Comparison of ENCODE assay signal across 16 cellular contexts in the genomic region with DNA sequence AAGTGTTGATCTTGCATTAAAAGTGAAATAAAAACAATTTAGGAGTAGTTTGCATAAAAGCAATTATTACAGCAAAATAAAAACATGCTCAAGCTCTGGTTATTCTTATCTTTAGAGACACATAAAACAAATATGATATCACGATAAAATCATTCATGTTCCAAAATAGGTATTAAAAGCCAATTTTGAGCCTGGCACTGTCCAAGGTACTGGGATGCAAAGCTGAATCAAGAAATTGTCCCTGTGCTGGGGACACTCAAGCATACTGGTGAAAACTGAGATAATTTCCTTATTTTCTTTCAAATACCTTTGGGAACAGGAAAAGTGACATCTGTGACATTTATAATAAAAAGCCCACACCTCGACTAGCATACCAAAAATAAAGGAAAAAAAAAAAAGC. TPM values are rescaled to one million over a fixed set of nuclear protein-coding genes. Genes with fewer than 3 reads are reported as not detected.
DNase-seq lines count a peak whose midpoint lies in the region; ATAC-seq and TF ChIP-seq lines count a peak whose summit lies in the region.
"Had no signal": no experiment of that assay in that cellular context is flagged by ENCODE, and none has a peak within 500 bp of the region (broad histone marks: within the 10 kb centered on the region; RNA-seq: fewer than 3 reads in every experiment).

No MANE protein-coding gene starts in this region.

- intact Hi-C loops in tibial artery (cut with DNase I; ENCODE audit: low total_unique reads) = no loop called here

- H3K27me3 ChIP-seq in HUES48 (ENCODE audit: control insufficient read depth, insufficient read depth, low read length) = peaks cover 16% of the 10 kb centered on the region
- peaks cover 0 to 52% of the 10 kb centered on the region in 2 donors for H3K27me3 ChIP-seq in tibial artery
- H3K27me3 ChIP-seq: ovary had no signal

- H3K36me3 Mint-ChIP-seq in activated T-helper 17 cell treated with anti-CD3 and anti-CD28 coated beads, Interleukin-2, amount 50 U/mL, for 72 hours (ENCODE audit: low read depth) = peaks cover 12% of the 10 kb centered on the region
- H3K36me3 Mint-ChIP-seq: activated naive CD4-positive, alpha-beta T cell treated with anti-CD3 and anti-CD28 coated beads, Interleukin-2, amount 50 U/mL, for 24 hours; immature natural killer cell had no signal

- H3K9me3 Mint-ChIP-seq in activated T-helper 17 cell treated with anti-CD3 and anti-CD28 coated beads, Interleukin-2, amount 50 U/mL, for 72 hours = no peaks in the 10 kb centered on the region
- H3K9me3 Mint-ChIP-seq: activated naive CD4-positive, alpha-beta T cell treated with anti-CD3 and anti-CD28 coated beads, Interleukin-2, amount 50 U/mL, for 24 hours had no signal

- no peak overlapping the region for H3K27ac Mint-ChIP-seq in activated T-helper 17 cell treated with anti-CD3 and anti-CD28 coated beads, Interleukin-2, amount 50 U/mL, for 72 hours
- H3K27ac Mint-ChIP-seq: activated naive CD4-positive, alpha-beta T cell treated with anti-CD3 and anti-CD28 coated beads, Interleukin-2, amount 50 U/mL, for 24 hours; immature natural killer cell had no signal

- H3K9me3 ChIP-seq in HUES48 (ENCODE audit: control insufficient read depth, insufficient read depth, low read length) (no peaks in the 10 kb centered on the region), tibial artery (no peaks in the 10 kb centered on the region)
- H3K9me3 ChIP-seq: ovary had no signal

- H3K4me3 Mint-ChIP-seq in activated T-helper 17 cell treated with anti-CD3 and anti-CD28 coated beads, Interleukin-2, amount 50 U/mL, for 72 hours = peak overlapping the region; percentile 90
- H3K4me3 Mint-ChIP-seq: immature natural killer cell had no signal

- no peak overlapping the region for H3K27ac ChIP-seq in HUES48 (ENCODE audit: low read depth, low read length)
- H3K27ac ChIP-seq in tibial artery = no peak overlapping the region
- H3K27ac ChIP-seq: ovary had no signal

- peaks cover 12% of the 10 kb centered on the region; the same call in 1 of the 2 replicates for H3K4me1 ChIP-seq in HUES48 (ENCODE audit: control insufficient read depth, insufficient read depth, low read length)
- peaks cover 0 to 29% (median 17%) of the 10 kb centered on the region in 4 donors for H3K4me1 ChIP-seq in tibial artery

- no peak for ATAC-seq in activated T-helper 17 cell treated with anti-CD3 and anti-CD28 coated beads, Interleukin-2, amount 50 U/mL, for 72 hours (replicated peaks)
- ATAC-seq in HG02981 (IDR thresholded peaks at IDR 0.05; ENCODE audit: unreplicated experiment) = no peak
- ATAC-seq: activated CD4-positive, CD25-positive, alpha-beta regulatory T cell treated with anti-CD3 and anti-CD28 coated beads, Interleukin-2, amount 50 U/mL, for 24 hours had no signal

- no peak for TF ChIP-seq CTCF in tibial artery (IDR thresholded peaks at IDR 0.05)

- H3K9ac ChIP-seq in HUES48 (ENCODE audit: low read depth, low read length) = no peak overlapping the region

- H3K4me3 ChIP-seq in HUES48 (ENCODE audit: low read depth, low read length) = peak overlapping the region; percentile 94
- H3K4me3 ChIP-seq in tibial artery = no peak overlapping the region
- H3K4me3 ChIP-seq: ovary had no signal

- peaks cover 22% of the 10 kb centered on the region for H3K27me3 Mint-ChIP-seq in activated T-helper 17 cell treated with anti-CD3 and anti-CD28 coated beads, Interleukin-2, amount 50 U/mL, for 72 hours

- H3K4me1 Mint-ChIP-seq in activated T-helper 17 cell treated with anti-CD3 and anti-CD28 coated beads, Interleukin-2, amount 50 U/mL, for 72 hours = peaks cover 22% of the 10 kb centered on the region

- no peaks in the 10 kb centered on the region for H3K36me3 ChIP-seq in HUES48 (ENCODE audit: control insufficient read depth, insufficient read depth, low read length)
- no peaks in the 10 kb centered on the region for H3K36me3 ChIP-seq in tibial artery
- H3K36me3 ChIP-seq: ovary had no signal

- peak; percentile 15 for DNase-seq in DMS 273 (lab: John Stamatoyannopoulos, UW; ENCODE audit: unreplicated experiment)
- DNase-seq in DMS 273 treated with DMSO at 0.1 percent for 48 hours (lab: John Stamatoyannopoulos, UW) = no peak
- peak; percentile 12 for DNase-seq in iris pigment epithelial cell (ENCODE audit: low read depth)
- no peak for DNase-seq in NCI-H2029 treated with DMSO at 0.1 percent for 48 hours (lab: John Stamatoyannopoulos, UW)
- no peak for DNase-seq in tibial artery
- DNase-seq: effector CD8-positive, alpha-beta T cell; H7; immature natural killer cell; NCI-H2107; ovary; stimulated activated CD4-positive, alpha-beta T cell treated with anti-CD3 and anti-CD28 coated beads, Interleukin-4, amount 100 ng/mL, for 1 hour had no signal

RNA-seq across cellular contexts. Expression of a gene that starts 56.9 kb away (rescaled TPM):
- not detected for total RNA-seq in activated T-helper 17 cell treated with anti-CD3 and anti-CD28 coated beads, Interleukin-2, amount 50 U/mL, for 72 hours
- total RNA-seq: H7 had no signal

Comparison
In these comparisons a context has a peak if more than half of its experiments do, and no peak if none do; other contexts are left out.
1. DNase-seq: peak in DMS 273 (single experiment) and iris pigment epithelial cell (single experiment); none in DMS 273 treated with DMSO at 0.1 percent for 48 hours (single experiment), NCI-H2029 treated with DMSO at 0.1 percent for 48 hours (single experiment) and tibial artery (0 of 2).